Comparison of ENCODE assay signal across 17 cellular contexts in the genomic region with DNA sequence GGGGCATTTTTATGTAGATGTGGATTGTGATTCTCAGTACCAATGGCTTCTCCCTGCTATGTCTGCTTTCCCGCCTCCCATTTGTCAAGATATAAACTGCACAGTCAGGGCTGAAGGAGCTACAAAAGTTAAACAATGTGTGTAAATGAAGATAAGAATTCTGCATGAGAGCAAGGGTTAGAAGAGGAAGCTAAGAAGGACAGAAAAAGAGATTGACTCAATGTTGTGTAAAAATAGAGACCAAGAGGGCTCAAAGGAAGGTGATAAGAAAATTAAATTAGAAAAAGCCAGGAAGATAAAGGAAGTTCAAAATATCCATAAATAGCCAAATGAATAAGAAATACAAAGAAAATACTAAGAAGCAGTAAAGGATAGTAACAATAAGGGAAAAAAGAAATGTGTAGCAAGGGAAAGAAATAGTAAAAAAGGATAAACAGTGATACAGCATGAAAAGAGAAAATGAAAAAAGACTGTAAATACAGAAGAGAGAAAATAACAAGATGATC.
"Had no signal": no experiment of that assay in that cellular context is flagged by ENCODE, and none has a peak within 500 bp of the region (broad histone marks: within the 10 kb centered on the region; RNA-seq: fewer than 3 reads in every experiment).

No MANE protein-coding gene starts in this region.

- H3K4me3 Mint-ChIP-seq: activated naive CD4-positive, alpha-beta T cell treated with anti-CD3 and anti-CD28 coated beads, Interleukin-2, amount 50 U/mL, for 24 hours; effector memory CD8-positive, alpha-beta T cell; natural killer cell; stimulated activated memory B cell treated with anti-CD40 and anti-IgM and Interleukin-4, amounts not matched to agents 10 μg/mL and 1 μg/mL and 100 μg/mL, for 72 hours had no signal

- H3K4me1 ChIP-seq: gastrocnemius medialis, pancreas had no signal

- H3K27ac ChIP-seq: epithelial cell of prostate, gastrocnemius medialis, pancreas, WERI-Rb-1 had no signal

- H3K36me3 Mint-ChIP-seq: activated naive CD4-positive, alpha-beta T cell treated with anti-CD3 and anti-CD28 coated beads, Interleukin-2, amount 50 U/mL, for 24 hours; natural killer cell; stimulated activated memory B cell treated with anti-CD40 and anti-IgM and Interleukin-4, amounts not matched to agents 10 μg/mL and 1 μg/mL and 100 μg/mL, for 72 hours had no signal

- H3K27me3 ChIP-seq: gastrocnemius medialis had no signal

- DNase-seq: activated CD4-positive, alpha-beta T cell treated with anti-CD3 and anti-CD28 coated beads for 1 hour; activated CD4-positive, alpha-beta T cell treated with anti-CD3 and anti-CD28 coated beads, Interleukin-2, amount 50 U/mL, for 4 hours; activated gamma-delta T cell; effector memory CD8-positive, alpha-beta T cell; gastrocnemius medialis; head of caudate nucleus; kidney glomerular epithelial cell; left ventricle myocardium superior; natural killer cell; pancreas; stimulated activated CD4-positive, alpha-beta T cell treated with anti-CD3 and anti-CD28 coated beads, Interleukin-4, amount 100 ng/mL, for 4 hours; T-helper 1 cell; T-helper 9 cell; WERI-Rb-1 had no signal

- H3K36me3 ChIP-seq: gastrocnemius medialis, pancreas, WERI-Rb-1 had no signal

- H3K27me3 Mint-ChIP-seq: activated naive CD4-positive, alpha-beta T cell treated with anti-CD3 and anti-CD28 coated beads, Interleukin-2, amount 50 U/mL, for 24 hours; stimulated activated memory B cell treated with anti-CD40 and anti-IgM and Interleukin-4, amounts not matched to agents 10 μg/mL and 1 μg/mL and 100 μg/mL, for 72 hours had no signal

- H3K27ac Mint-ChIP-seq: activated naive CD4-positive, alpha-beta T cell treated with anti-CD3 and anti-CD28 coated beads, Interleukin-2, amount 50 U/mL, for 24 hours; effector memory CD8-positive, alpha-beta T cell; natural killer cell; stimulated activated memory B cell treated with anti-CD40 and anti-IgM and Interleukin-4, amounts not matched to agents 10 μg/mL and 1 μg/mL and 100 μg/mL, for 72 hours had no signal

- H3K4me1 Mint-ChIP-seq: activated naive CD4-positive, alpha-beta T cell treated with anti-CD3 and anti-CD28 coated beads, Interleukin-2, amount 50 U/mL, for 24 hours; natural killer cell had no signal

- H3K9me3 Mint-ChIP-seq: activated naive CD4-positive, alpha-beta T cell treated with anti-CD3 and anti-CD28 coated beads, Interleukin-2, amount 50 U/mL, for 24 hours; effector memory CD8-positive, alpha-beta T cell; natural killer cell had no signal

- H3K4me3 ChIP-seq: gastrocnemius medialis, pancreas had no signal

- H3K9me3 ChIP-seq: gastrocnemius medialis, pancreas had no signal
